In genomic region chr19:46204008-46204407, GRCh38 we compare ENCODE assay signal across 29 cellular contexts. TPM values are rescaled to one million over a fixed set of nuclear protein-coding genes. Genes with fewer than 3 reads are reported as not detected.
"Had no signal": no experiment of that assay in that cellular context is flagged by ENCODE, and none has a peak within 500 bp of the region (broad histone marks: within the 10 kb centered on the region; RNA-seq: fewer than 3 reads in every experiment).

No MANE protein-coding gene starts in this region.

- ATAC-seq: foreskin keratinocyte; left ventricle myocardium superior; lower lobe of right lung; natural killer cell treated with Interleukin-12 subunit alpha and Interleukin-12 subunit beta and Interleukin-15 and Interleukin-18, amount 100 ng/mL, for 72 hours; stimulated activated effector memory CD8-positive, alpha-beta T cell treated with anti-CD3 and anti-CD28 coated beads, Interleukin-12 subunit alpha, Interleukin-12 subunit beta, amount 100 ng/mL, for 72 hours; upper lobe of right lung had no signal

- H3K9me3 ChIP-seq: esophagus muscularis mucosa, lower lobe of right lung, prostate gland, right atrium auricular region, sigmoid colon, stomach, thyroid gland, upper lobe of right lung, uterus had no signal

- DNase-seq: dermis blood vessel endothelial cell; effector memory CD4-positive, alpha-beta T cell; foreskin keratinocyte; left ventricle myocardium superior; lower lobe of right lung; naive B cell; sigmoid colon; stimulated activated CD4-positive, alpha-beta T cell treated with anti-CD3 and anti-CD28 coated beads, Interleukin-2, amount 100 ng/mL, for 24 hours; stimulated activated CD4-positive, alpha-beta T cell treated with anti-CD3 and anti-CD28 coated beads, Interleukin-4, amount 100 ng/mL, for 24 hours; stimulated activated naive CD4-positive, alpha-beta T cell treated with Interleukin-2 at 50 U/mL for 16 hours; stomach; thyroid gland; upper lobe of right lung; uterus had no signal

- H3K36me3 ChIP-seq: esophagus muscularis mucosa, lower lobe of right lung, prostate gland, right atrium auricular region, sigmoid colon, stomach, thyroid gland, upper lobe of right lung, uterus had no signal

- H3K27me3 ChIP-seq: foreskin keratinocyte, right atrium auricular region, sigmoid colon, thyroid gland, upper lobe of right lung, uterus had no signal

- H3K4me3 ChIP-seq: coronary artery, esophagus muscularis mucosa, lower lobe of right lung, prostate gland, right atrium auricular region, sigmoid colon, stomach, thyroid gland, upper lobe of right lung, uterus had no signal

- FAIRE-seq: endothelial cell of umbilical vein had no signal

- H3K27ac ChIP-seq: coronary artery, esophagus muscularis mucosa, foreskin keratinocyte, lower lobe of right lung, prostate gland, right atrium auricular region, sigmoid colon, stomach, thyroid gland, upper lobe of right lung, uterus had no signal

- H3K4me1 ChIP-seq: lower lobe of right lung, prostate gland, sigmoid colon, stomach, thyroid gland, upper lobe of right lung, uterus had no signal

RNA-seq across cellular contexts. Expression of gene IGFL1, which starts 25.5 kb away (rescaled TPM):
- total RNA-seq: dermis blood vessel endothelial cell; endothelial cell of umbilical vein; epithelial cell of proximal tubule; esophagus muscularis mucosa; fibroblast of lung; left ventricle myocardium superior; lower lobe of right lung; mononuclear cell; natural killer cell treated with Interleukin-12 subunit alpha and Interleukin-12 subunit beta and Interleukin-15 and Interleukin-18, amount 100 ng/mL, for 72 hours; neural crest cell; osteocyte; right atrium auricular region; sigmoid colon; skeletal muscle tissue; stomach; subcutaneous adipose tissue; temporal lobe; thyroid gland; upper lobe of right lung; uterus had no signal
- polyA plus RNA-seq: endothelial cell of umbilical vein, fibroblast of lung, sigmoid colon had no signal

RNA-seq across cellular contexts. Expression of gene IGFL2, which starts 56.0 kb away (rescaled TPM):
- total RNA-seq: dermis blood vessel endothelial cell; endothelial cell of umbilical vein; epithelial cell of proximal tubule; esophagus muscularis mucosa; fibroblast of lung; left ventricle myocardium superior; lower lobe of right lung; mononuclear cell; natural killer cell treated with Interleukin-12 subunit alpha and Interleukin-12 subunit beta and Interleukin-15 and Interleukin-18, amount 100 ng/mL, for 72 hours; neural crest cell; osteocyte; skeletal muscle tissue; stomach; subcutaneous adipose tissue; temporal lobe; thyroid gland; upper lobe of right lung had no signal
- polyA plus RNA-seq: endothelial cell of umbilical vein, fibroblast of lung had no signal
